8 cellular contexts compared by ENCODE assay signal in genomic region chr19:18322318-18322758, GRCh38. TPM values are rescaled to one million over a fixed set of nuclear protein-coding genes. Genes with fewer than 3 reads are reported as not detected.
DNase-seq lines count a peak whose midpoint lies in the region; ATAC-seq and TF ChIP-seq lines count a peak whose summit lies in the region.

No MANE protein-coding gene starts in this region.

- TF ChIP-seq CTCF in ascending aorta (IDR thresholded peaks at IDR 0.05) = no peak

- H3K9ac ChIP-seq in BLaER1 treated with 17β-estradiol and CSF1 and Interleukin-3, amounts not matched to agents 10 nM and 100 nM = peak overlapping the region; percentile 82 to 98 (median 92)

- peak; percentile 20 for DNase-seq in NCI-H82 treated with DMSO at 0.1 percent for 48 hours (lab: John Stamatoyannopoulos, UW; ENCODE audit: unreplicated experiment)
- peak in 1 of 2 donors; percentile 74 for DNase-seq in ascending aorta (ENCODE audit: low spot score in 2 of 2)
- DNase-seq in stimulated activated CD4-positive, alpha-beta T cell treated with anti-CD3 and anti-CD28 coated beads, Interleukin-12 subunit alpha, Interleukin-12 subunit beta, amount 100 ng/mL, for 4 hours = peak; percentile 47

- H3K36me3 ChIP-seq in BLaER1 treated with 17β-estradiol and CSF1 and Interleukin-3, amounts not matched to agents 10 nM and 100 nM = peaks cover 0 to 19% (median 6%) of the 10 kb centered on the region in 11 experiments; a peak in 6 of 22 replicates
- no peaks in the 10 kb centered on the region for H3K36me3 ChIP-seq in ascending aorta

- ATAC-seq in GM18907 (IDR thresholded peaks at IDR 0.05; ENCODE audit: unreplicated experiment) (peak; percentile 1), HG03442 (IDR thresholded peaks at IDR 0.05; ENCODE audit: unreplicated experiment) (no peak), HG03135 (IDR thresholded peaks at IDR 0.05; ENCODE audit: unreplicated experiment) (no peak)

- no peaks in the 10 kb centered on the region for H4K20me1 ChIP-seq in BLaER1 treated with 17β-estradiol and CSF1 and Interleukin-3, amounts not matched to agents 10 nM and 100 nM

- peaks cover 56 to 66% (median 64%) of the 10 kb centered on the region in 10 experiments for H3K4me1 ChIP-seq in BLaER1 treated with 17β-estradiol and CSF1 and Interleukin-3, amounts not matched to agents 10 nM and 100 nM
- H3K4me1 ChIP-seq in ascending aorta = peaks cover 4 to 19% of the 10 kb centered on the region in 2 donors

- H3K4me2 ChIP-seq in BLaER1 treated with 17β-estradiol and CSF1 and Interleukin-3, amounts not matched to agents 10 nM and 100 nM = peak overlapping the region; percentile 88 to 100 (median 97)

- H3K27ac ChIP-seq in BLaER1 treated with 17β-estradiol and CSF1 and Interleukin-3, amounts not matched to agents 10 nM and 100 nM = peak overlapping the region; percentile 62 to 99 (median 96); a peak in 21 of 22 replicates
- H3K27ac ChIP-seq in ascending aorta = peak overlapping the region; percentile 76 to 91

- H3K4me3 ChIP-seq in BLaER1 treated with 17β-estradiol and CSF1 and Interleukin-3, amounts not matched to agents 10 nM and 100 nM = peak overlapping the region; percentile 68 to 91 (median 84)
- H3K4me3 ChIP-seq in ascending aorta = peak overlapping the region; percentile 81 to 82
- H3K4me3 ChIP-seq in iPS-18c (ENCODE audit: insufficient read depth, low read depth, low read length) = peak overlapping the region; percentile 92

- intact Hi-C loops in ascending aorta (cut with DNase I) = no loop called here

- H3K9me3 ChIP-seq in BLaER1 treated with 17β-estradiol and CSF1 and Interleukin-3, amounts not matched to agents 10 nM and 100 nM (replicated peaks in 1 of 11) = no peaks in the 10 kb centered on the region
- H3K9me3 ChIP-seq in ascending aorta = no peaks in the 10 kb centered on the region
- no peaks in the 10 kb centered on the region for H3K9me3 ChIP-seq in iPS-18c (ENCODE audit: control insufficient read depth, insufficient read depth, low read length)

- no peaks in the 10 kb centered on the region for H3K27me3 ChIP-seq in BLaER1 treated with 17β-estradiol and CSF1 and Interleukin-3, amounts not matched to agents 10 nM and 100 nM
- no peaks in the 10 kb centered on the region for H3K27me3 ChIP-seq in ascending aorta

RNA-seq across cellular contexts. Expression of gene LSM4, which starts 0.5 kb away (rescaled TPM):
- 62.5 TPM for total RNA-seq in ascending aorta

RNA-seq across cellular contexts. Expression of gene PGPEP1, which starts 18.1 kb away (rescaled TPM):
- 14.8 TPM for total RNA-seq in ascending aorta

RNA-seq across cellular contexts. Expression of gene JUND, which starts 40.9 kb away (rescaled TPM):
- total RNA-seq in ascending aorta = 3,570 TPM

RNA-seq across cellular contexts. Expression of gene IQCN, which starts 48.1 kb away (rescaled TPM):
- 51.2 TPM for total RNA-seq in ascending aorta
